8 cellular contexts compared by ENCODE assay signal in genomic region chr1:25676488-25676887, GRCh38. TPM values are rescaled to one million over a fixed set of nuclear protein-coding genes. Genes with fewer than 3 reads are reported as not detected.
DNase-seq lines count a peak whose midpoint lies in the region; ATAC-seq, FAIRE-seq and TF ChIP-seq lines count a peak whose summit lies in the region.

No MANE protein-coding gene starts in this region.

- CTCF ChIA-PET in GM10248 (lab: Yijun Ruan, JAX), result interaction anchor here (1.4 to 1.5 kb wide), 2 partner anchors 9 kb away, joined by 3 to 5 read pairs; no protein-coding TSS in a partner anchor

- H3K36me3 Mint-ChIP-seq in activated T-helper 1 cell treated with anti-CD3 and anti-CD28 coated beads, Interleukin-12 subunit alpha, Interleukin-12 subunit beta, Interleukin-2, Interleukin-4 antibody, amounts not matched to agents 30 ng/mL and 10 ng/mL and 1 ng/mL, durations not matched to agents 14 hours and 24 hours and 36 hours (ENCODE audit: low read depth), result peaks cover 5% of the 10 kb centered on the region
- no peaks in the 10 kb centered on the region for H3K36me3 Mint-ChIP-seq in nephron (ENCODE audit: low read depth)

- POLR2A ChIA-PET in GM10248 (lab: Yijun Ruan, JAX), result no interaction called here

- H3K4me3 Mint-ChIP-seq in activated T-helper 1 cell treated with anti-CD3 and anti-CD28 coated beads, Interleukin-12 subunit alpha, Interleukin-12 subunit beta, Interleukin-2, Interleukin-4 antibody, amounts not matched to agents 30 ng/mL and 10 ng/mL and 1 ng/mL, durations not matched to agents 14 hours and 24 hours and 36 hours, result peak overlapping the region; percentile 47
- peak overlapping the region in 1 of 3 experiments; percentile 23 for H3K4me3 Mint-ChIP-seq in nephron

- peaks cover 54% of the 10 kb centered on the region for H3K4me1 Mint-ChIP-seq in activated T-helper 1 cell treated with anti-CD3 and anti-CD28 coated beads, Interleukin-12 subunit alpha, Interleukin-12 subunit beta, Interleukin-2, Interleukin-4 antibody, amounts not matched to agents 30 ng/mL and 10 ng/mL and 1 ng/mL, durations not matched to agents 14 hours and 24 hours and 36 hours (ENCODE audit: low read depth)
- peaks cover 31% of the 10 kb centered on the region for H3K4me1 Mint-ChIP-seq in nephron

- peak; percentile 4 for FAIRE-seq in HTR-8/SVneo (lab: Jason Lieb, UNC)

- peaks cover 7% of the 10 kb centered on the region for H3K9me3 Mint-ChIP-seq in activated T-helper 1 cell treated with anti-CD3 and anti-CD28 coated beads, Interleukin-12 subunit alpha, Interleukin-12 subunit beta, Interleukin-2, Interleukin-4 antibody, amounts not matched to agents 30 ng/mL and 10 ng/mL and 1 ng/mL, durations not matched to agents 14 hours and 24 hours and 36 hours
- H3K9me3 Mint-ChIP-seq in nephron, result no peaks in the 10 kb centered on the region

- intact Hi-C loops in activated T-helper 1 cell treated with anti-CD3 and anti-CD28 coated beads, Interleukin-12 subunit alpha, Interleukin-12 subunit beta, Interleukin-2, Interleukin-4 antibody, amounts not matched to agents 30 ng/mL and 10 ng/mL and 1 ng/mL, durations not matched to agents 14 hours and 24 hours and 36 hours (cut with micrococcal nuclease), result loop anchor here (1.0 to 5.0 kb wide), 8 partner anchors 16 to 749 kb away; no protein-coding TSS in a partner anchor

- peak; percentile 16 for DNase-seq in DMS53 (lab: John Stamatoyannopoulos, UW)
- no peak for DNase-seq in DMS53 treated with DMSO at 0.1 percent for 48 hours (lab: John Stamatoyannopoulos, UW; ENCODE audit: unreplicated experiment)
- no peak for DNase-seq in HTR-8/SVneo (ENCODE audit: insufficient read length, low spot score)
- no peak for DNase-seq in activated T-helper 1 cell treated with anti-CD3 and anti-CD28 coated beads, Interleukin-12 subunit alpha, Interleukin-12 subunit beta, Interleukin-2, Interleukin-4 antibody, amounts not matched to agents 30 ng/mL and 10 ng/mL and 1 ng/mL, durations not matched to agents 14 hours and 24 hours and 36 hours (ENCODE audit: low spot score)
- no peak for DNase-seq in NAMALWA (ENCODE audit: low spot score)
- DNase-seq in GM10248 (ENCODE audit: extremely low spot score), result no peak

- peak overlapping the region; percentile 85 for H3K27ac Mint-ChIP-seq in activated T-helper 1 cell treated with anti-CD3 and anti-CD28 coated beads, Interleukin-12 subunit alpha, Interleukin-12 subunit beta, Interleukin-2, Interleukin-4 antibody, amounts not matched to agents 30 ng/mL and 10 ng/mL and 1 ng/mL, durations not matched to agents 14 hours and 24 hours and 36 hours
- peak overlapping the region in 2 of 3 experiments; percentile 3 to 49 for H3K27ac Mint-ChIP-seq in nephron

- ATAC-seq in HG03159 (IDR thresholded peaks at IDR 0.05; ENCODE audit: unreplicated experiment), result no peak

- peaks cover 81% of the 10 kb centered on the region for H3K27me3 Mint-ChIP-seq in activated T-helper 1 cell treated with anti-CD3 and anti-CD28 coated beads, Interleukin-12 subunit alpha, Interleukin-12 subunit beta, Interleukin-2, Interleukin-4 antibody, amounts not matched to agents 30 ng/mL and 10 ng/mL and 1 ng/mL, durations not matched to agents 14 hours and 24 hours and 36 hours (ENCODE audit: insufficient read depth)
- H3K27me3 Mint-ChIP-seq in nephron (ENCODE audit: low read depth), result peaks cover 18% of the 10 kb centered on the region

- TF ChIP-seq CTCF in nephron (IDR thresholded peaks at IDR 0.05; ENCODE audit: unreplicated experiment in 3 of 3) (no peak), GM10248 (IDR thresholded peaks at IDR 0.05; ENCODE audit: control extremely low read depth, extremely low read depth, low read depth, missing control alignments) (no peak)

RNA-seq across cellular contexts. Expression of gene MAN1C1, which starts 59.9 kb away (rescaled TPM):
- 0.83 and 0.98 TPM in 2 replicates for total RNA-seq in activated T-helper 1 cell treated with anti-CD3 and anti-CD28 coated beads, Interleukin-12 subunit alpha, Interleukin-12 subunit beta, Interleukin-2, Interleukin-4 antibody, amounts not matched to agents 30 ng/mL and 10 ng/mL and 1 ng/mL, durations not matched to agents 14 hours and 24 hours and 36 hours
